1 cellular context compared by ENCODE assay signal in the genomic region with DNA sequence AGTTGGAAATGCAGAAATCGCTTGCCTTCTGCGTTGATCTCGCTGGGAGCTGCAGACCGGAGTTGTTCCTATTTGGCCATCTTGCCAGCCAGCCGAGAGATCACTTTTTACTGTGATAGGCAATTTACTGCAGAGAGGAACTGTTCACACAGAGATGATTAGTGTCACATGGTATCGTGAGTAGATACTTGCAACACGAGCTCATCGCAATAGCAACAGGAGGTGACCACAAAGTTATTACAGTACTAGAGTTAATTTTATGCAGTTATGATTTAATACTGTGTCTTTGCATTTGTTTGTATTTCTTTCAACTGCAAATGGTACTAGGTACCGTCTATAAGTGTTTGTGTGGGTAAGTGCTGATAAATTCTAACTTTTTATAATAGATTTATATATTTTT.
TF ChIP-seq lines count a peak whose summit lies in the region.

No MANE protein-coding gene starts in this region.

TF ChIP-seq in HCT116, 20 proteins besides CTCF, POLR2A, EP300 and RAD21 (continued from another document):
- TF ChIP-seq FOSL1 (IDR thresholded peaks at IDR 0.05; ENCODE audit: low read depth) (no peak), CEBPB (IDR thresholded peaks at IDR 0.05; ENCODE audit: low read depth) (no peak), EZH2 (IDR thresholded peaks at IDR 0.05) (no peak), MAX (IDR thresholded peaks at IDR 0.05) (no peak), EGR1 (IDR thresholded peaks at IDR 0.05; ENCODE audit: low read depth) (no peak), EZH2phosphoT487 (IDR thresholded peaks at IDR 0.05; ENCODE audit: borderline replicate concordance) (no peak), YY1 (IDR thresholded peaks at IDR 0.05; ENCODE audit: extremely low read depth, insufficient replicate concordance, low read depth, low read length) (no peak), SP1 (IDR thresholded peaks at IDR 0.05; ENCODE audit: low read depth) (no peak), SRF (IDR thresholded peaks at IDR 0.05; ENCODE audit: low read depth) (no peak)
